Comparison of ENCODE assay signal across 15 cellular contexts in the genomic region with DNA sequence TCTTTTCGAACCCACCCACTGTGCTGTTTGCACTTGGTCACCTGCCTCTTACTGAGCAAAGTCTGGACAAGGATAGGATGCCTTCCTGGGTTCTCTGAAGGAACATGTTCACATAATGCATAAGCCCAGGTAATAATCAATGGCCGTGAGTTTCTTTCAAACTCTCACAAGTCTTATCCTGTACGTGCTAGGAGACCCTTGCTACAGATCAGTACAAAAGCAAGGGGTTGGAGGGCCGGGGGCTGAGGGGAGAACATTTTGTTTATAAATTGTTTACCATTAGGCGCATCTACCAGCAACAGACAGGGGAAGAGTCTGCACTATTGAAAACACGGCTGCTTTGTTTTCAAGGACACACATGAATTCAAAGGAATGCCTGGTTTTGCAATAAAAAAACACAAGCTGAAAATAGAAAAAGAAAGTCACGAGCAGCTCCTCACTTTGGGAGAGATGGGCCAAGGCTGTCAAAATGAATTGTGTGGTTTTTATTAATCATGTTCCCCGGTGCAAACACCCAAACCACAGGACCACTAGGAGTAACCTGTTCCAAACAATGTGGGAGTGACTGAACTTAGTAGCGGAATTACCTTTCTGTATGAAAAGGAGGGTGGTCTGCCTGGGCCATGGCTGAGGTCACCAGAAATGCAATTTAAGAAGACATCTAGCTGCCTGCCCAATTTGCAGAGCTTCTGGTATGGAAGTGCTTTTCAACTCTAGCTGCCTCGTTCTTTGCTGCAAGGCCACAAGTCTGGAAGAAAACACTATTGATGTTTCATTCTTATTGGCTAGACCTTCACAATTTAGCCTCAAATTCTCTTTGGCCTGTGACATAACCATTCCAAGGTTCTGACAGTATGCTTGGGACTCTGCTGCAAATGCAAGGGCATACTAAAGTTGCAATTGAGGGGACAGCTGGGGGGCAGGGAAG.
DNase-seq lines count a peak whose midpoint lies in the region; ATAC-seq, FAIRE-seq and TF ChIP-seq lines count a peak whose summit lies in the region.
"Had no signal": no experiment of that assay in that cellular context is flagged by ENCODE, and none has a peak within 500 bp of the region (broad histone marks: within the 10 kb centered on the region; RNA-seq: fewer than 3 reads in every experiment).

No MANE protein-coding gene starts in this region.

- ATAC-seq in left cardiac atrium (peak; percentile 54 to 75), HG03159 (IDR thresholded peaks at IDR 0.05; ENCODE audit: unreplicated experiment) (no peak), GM18870 (IDR thresholded peaks at IDR 0.05; ENCODE audit: unreplicated experiment) (no peak)

- no peak for FAIRE-seq in D721Med (lab: Jason Lieb, UNC)
- FAIRE-seq: endothelial cell of umbilical vein, GM12891, RCC 7860 had no signal

- DNase-seq in GM03348 (ENCODE audit: low spot score), result peak; percentile 72
- DNase-seq in astrocyte of the hippocampus (ENCODE audit: low read depth, low spot score), result peak; percentile 24
- DNase-seq in left cardiac atrium, result no peak
- DNase-seq in stromal cell of bone marrow (ENCODE audit: low read depth), result peak; percentile 73
- no peak for DNase-seq in D721Med (ENCODE audit: insufficient read length, low spot score)
- no peak for DNase-seq in NCI-H1105 treated with DMSO at 0.1 percent for 48 hours (lab: John Stamatoyannopoulos, UW)
- DNase-seq: islet precursor cell; KBM-7; nephron progenitor cell; stimulated activated CD8-positive, alpha-beta memory T cell treated with anti-CD3 and anti-CD28 coated beads, Interleukin-4, amount 100 ng/mL, for 48 hours had no signal

- intact Hi-C loops in left cardiac atrium (cut with DNase I), result loop anchor here in 1 of 2 donors (10.0 kb wide), 1 partner anchor 149 kb away; no protein-coding TSS in a partner anchor

- no peak for TF ChIP-seq CTCF in D721Med (IDR thresholded peaks at IDR 0.05; ENCODE audit: insufficient read depth, missing control alignments)

Comparison
In these comparisons a context has a peak if more than half of its experiments do, and no peak if none do; other contexts are left out.
1. DNase-seq: peak in GM03348 (single experiment), astrocyte of the hippocampus (single experiment) and stromal cell of bone marrow (single experiment); none in left cardiac atrium (single experiment), D721Med (single experiment) and NCI-H1105 treated with DMSO at 0.1 percent for 48 hours (single experiment).
2. ATAC-seq: peak in left cardiac atrium (2 of 2); none in HG03159 (single experiment) and GM18870 (single experiment).